In the genomic region with DNA sequence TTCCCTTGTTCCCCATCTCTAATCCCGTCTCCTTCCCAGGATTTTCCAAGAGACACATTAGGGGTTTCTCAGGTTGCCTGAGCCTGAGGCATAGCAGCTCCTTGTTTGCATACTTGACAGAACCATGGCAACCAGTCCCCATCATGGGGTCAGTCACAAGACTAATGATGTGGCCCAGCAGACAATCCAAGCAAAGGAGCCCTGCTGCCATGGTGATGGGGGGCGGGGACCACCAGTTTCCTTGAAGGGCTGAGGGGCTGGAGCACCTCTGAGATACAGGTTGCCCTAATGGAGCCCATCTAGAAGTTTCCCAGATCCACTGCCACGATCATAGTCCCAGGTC, we compare ENCODE assay signal across 21 cellular contexts. TPM values are rescaled to one million over a fixed set of nuclear protein-coding genes. Genes with fewer than 3 reads are reported as not detected.
DNase-seq lines count a peak whose midpoint lies in the region; TF ChIP-seq lines count a peak whose summit lies in the region.
"Had no signal": no experiment of that assay in that cellular context is flagged by ENCODE, and none has a peak within 500 bp of the region (broad histone marks: within the 10 kb centered on the region; RNA-seq: fewer than 3 reads in every experiment).

No MANE protein-coding gene starts in this region.

- H3F3A ChIP-seq in PC-9 (ENCODE audit: insufficient read depth, low read depth) = no peaks in the 10 kb centered on the region

- H3K27me3 Mint-ChIP-seq in dendritic cell treated with granulocyte-macrophage colony-stimulating factor and Interleukin-4, amounts not matched to agents 40 ng/mL and 50 ng/mL, for 4 days = peaks cover 43% of the 10 kb centered on the region

- H3K79me2 ChIP-seq in PC-9 (ENCODE audit: low read depth) = no peaks in the 10 kb centered on the region

- H3K27ac ChIP-seq in adrenal gland = no peak overlapping the region
- no peak overlapping the region for H3K27ac ChIP-seq in PC-9
- H3K27ac ChIP-seq: 22Rv1, C4-2B, heart right ventricle, upper lobe of right lung had no signal

- WGBS in adrenal gland, 4 donors = 67 to 80% (median 73%) methylated on average over 2 to 3 of the region's 3 CpGs

- H3K9me3 Mint-ChIP-seq in dendritic cell treated with granulocyte-macrophage colony-stimulating factor and Interleukin-4, amounts not matched to agents 40 ng/mL and 50 ng/mL, for 4 days = no peaks in the 10 kb centered on the region
- H3K9me3 Mint-ChIP-seq: activated CD8-positive, alpha-beta T cell treated with anti-CD3 and anti-CD28 coated beads for 36 hours had no signal

- no peaks in the 10 kb centered on the region for H4K20me1 ChIP-seq in PC-9 (ENCODE audit: insufficient read depth)

- no peaks in the 10 kb centered on the region for H3K36me3 Mint-ChIP-seq in dendritic cell treated with granulocyte-macrophage colony-stimulating factor and Interleukin-4, amounts not matched to agents 40 ng/mL and 50 ng/mL, for 4 days (ENCODE audit: low read depth)

- H3K4me3 Mint-ChIP-seq in dendritic cell treated with granulocyte-macrophage colony-stimulating factor and Interleukin-4, amounts not matched to agents 40 ng/mL and 50 ng/mL, for 4 days = no peak overlapping the region
- H3K4me3 Mint-ChIP-seq: activated CD8-positive, alpha-beta T cell treated with anti-CD3 and anti-CD28 coated beads for 36 hours; activated naive CD8-positive, alpha-beta T cell had no signal

- H3K27ac Mint-ChIP-seq in dendritic cell treated with granulocyte-macrophage colony-stimulating factor and Interleukin-4, amounts not matched to agents 40 ng/mL and 50 ng/mL, for 4 days = peak overlapping the region; percentile 71
- H3K27ac Mint-ChIP-seq: activated CD8-positive, alpha-beta T cell treated with anti-CD3 and anti-CD28 coated beads for 36 hours; activated naive CD8-positive, alpha-beta T cell had no signal

- CTCF ChIA-PET in PC-9 (lab: Charles Lee) = interaction anchor here (0.6 kb wide), 1 partner anchor 273 kb away, joined by 3 read pairs; no protein-coding TSS in a partner anchor

- peak; percentile 35 for DNase-seq in DMS53 (lab: John Stamatoyannopoulos, UW)
- DNase-seq in DMS53 treated with DMSO at 0.1 percent for 48 hours (lab: John Stamatoyannopoulos, UW; ENCODE audit: unreplicated experiment) = no peak
- peak; percentile 47 for DNase-seq in NAMALWA (ENCODE audit: low spot score)
- DNase-seq in myocyte (ENCODE audit: low read depth) = peak; percentile 20
- DNase-seq in Ammon's horn (ENCODE audit: low spot score) = no peak
- DNase-seq in adrenal gland = no peak
- no peak for DNase-seq in PC-9
- DNase-seq: activated CD8-positive, alpha-beta T cell treated with anti-CD3 and anti-CD28 coated beads for 36 hours; activated T-cell treated with anti-CD3 and anti-CD28 coated beads, Interleukin-2, amount 50 U/mL, for 48 hours; DND-41; effector CD4-positive, alpha-beta T cell; heart right ventricle; kidney; MV-4-11; stimulated activated naive CD4-positive, alpha-beta T cell treated with Interleukin-2 at 50 U/mL for 16 hours; T-helper 1 cell; upper lobe of right lung had no signal

- TF ChIP-seq CTCF in adrenal gland (IDR thresholded peaks at IDR 0.05) = no peak
- no peak for TF ChIP-seq CTCF in PC-9 (conservative IDR thresholded peaks at IDR 0.05)

- H2AFZ ChIP-seq in PC-9 = no peak overlapping the region

- no peak overlapping the region for H3K4me3 ChIP-seq in adrenal gland
- no peak overlapping the region for H3K4me3 ChIP-seq in PC-9
- H3K4me3 ChIP-seq: heart right ventricle, upper lobe of right lung had no signal

- no TSS peak for BruUV-seq in PC-9 (replicated peaks; lab: Mats Ljungman, UMichigan)

- intact Hi-C loops in dendritic cell treated with granulocyte-macrophage colony-stimulating factor and Interleukin-4, amounts not matched to agents 40 ng/mL and 50 ng/mL, for 4 days (cut with micrococcal nuclease) = loop anchor here (5.0 kb wide), 1 partner anchor 44 kb away; a partner anchor contains a TSS
- intact Hi-C loops in adrenal gland (cut with DNase I) = no loop called here
- intact Hi-C loops in PC-9 (cut with micrococcal nuclease; ENCODE audit: unreplicated experiment) = loop anchor here (5.0 kb wide), 1 partner anchor 174 kb away; a partner anchor contains a TSS

- H3K36me3 ChIP-seq in adrenal gland (replicated peaks in 1 of 2) = no peaks in the 10 kb centered on the region
- H3K36me3 ChIP-seq in PC-9 (ENCODE audit: low read depth) = no peaks in the 10 kb centered on the region
- H3K36me3 ChIP-seq: heart right ventricle, upper lobe of right lung had no signal

- H3K4me1 ChIP-seq in adrenal gland (replicated peaks in 1 of 2) (no peaks in the 10 kb centered on the region), PC-9 (replicated peaks; ENCODE audit: insufficient read depth) (no peaks in the 10 kb centered on the region)
- H3K4me1 ChIP-seq: heart right ventricle, upper lobe of right lung had no signal

- H3K27me3 ChIP-seq in adrenal gland = no peaks in the 10 kb centered on the region
- peaks cover 57% of the 10 kb centered on the region for H3K27me3 ChIP-seq in PC-9 (ENCODE audit: insufficient read depth, low read depth)

- POLR2A ChIA-PET in PC-9 (lab: Charles Lee; ENCODE audit: unreplicated experiment) = no interaction called here

- no peak for TF ChIP-seq POLR2A in adrenal gland (IDR thresholded peaks at IDR 0.05)

- H3K9me2 ChIP-seq in PC-9 (ENCODE audit: insufficient read depth) = no peaks in the 10 kb centered on the region

- H3K4me2 ChIP-seq in PC-9 = no peak overlapping the region

- H3K4me1 Mint-ChIP-seq in dendritic cell treated with granulocyte-macrophage colony-stimulating factor and Interleukin-4, amounts not matched to agents 40 ng/mL and 50 ng/mL, for 4 days (ENCODE audit: low read depth) = peaks cover 48% of the 10 kb centered on the region

- H3K9me3 ChIP-seq in adrenal gland (replicated peaks in 1 of 3) = no peaks in the 10 kb centered on the region
- no peaks in the 10 kb centered on the region for H3K9me3 ChIP-seq in PC-9 (ENCODE audit: insufficient read depth, low read depth)
- H3K9me3 ChIP-seq: heart right ventricle, upper lobe of right lung had no signal

RNA-seq across cellular contexts. Expression of a gene that starts 18.4 kb away (rescaled TPM):
- total RNA-seq in myocyte (not detected in 2 replicates), adrenal gland (not detected), PC-9 (2021) (not detected in 2 replicates)
- polyA plus RNA-seq in myocyte (2012) = not detected
- polyA plus RNA-seq in adrenal gland = not detected
- total RNA-seq: activated CD8-positive, alpha-beta T cell treated with anti-CD3 and anti-CD28 coated beads for 36 hours; heart right ventricle; kidney; upper lobe of right lung had no signal
- polyA plus RNA-seq: heart right ventricle had no signal

RNA-seq across cellular contexts. Expression of a gene that starts 36.8 kb away (rescaled TPM):
- 61.4 and 65.3 TPM in 2 replicates for total RNA-seq in myocyte
- 74.2 TPM for polyA plus RNA-seq in myocyte (2012)
- total RNA-seq in adrenal gland = 10 to 100 TPM; 33.5 to 59.2 (median 53.5) TPM
- 100 to 1,000 TPM in 1 of 3 donors, 10 to 100 TPM in 2; 30.0 to 107 (median 93.9) TPM for polyA plus RNA-seq in adrenal gland
- total RNA-seq in PC-9 (2021) = 99.1 and 107 TPM in 2 replicates

RNA-seq across cellular contexts. Expression of a gene that starts 41.7 kb away (rescaled TPM):
- total RNA-seq in myocyte (0.24 and 0.68 TPM in 2 replicates), adrenal gland (100 to 1,000 TPM in 1 of 8 donors, 10 to 100 TPM in 2, 1 to 10 TPM in 3, under 1 TPM in 1, not detected in 1; 0.39 to 106 (median 8.8) TPM), PC-9 (2021) (not detected in 2 replicates)
- 0.15 TPM for polyA plus RNA-seq in myocyte (2012)
- polyA plus RNA-seq in adrenal gland = 10 to 100 TPM in 2 of 3 donors, 1 to 10 TPM in 1; 8.5 to 45.3 (median 26.7) TPM
- total RNA-seq: kidney, upper lobe of right lung had no signal

Comparison
In these comparisons a context has a peak if more than half of its experiments do, and no peak if none do; other contexts are left out.
1. DNase-seq: peak in DMS53 (single experiment), NAMALWA (single experiment) and myocyte (single experiment); none in DMS53 treated with DMSO at 0.1 percent for 48 hours (single experiment), Ammon's horn (single experiment), adrenal gland (0 of 7) and PC-9 (0 of 2).
2. intact Hi-C loops: an anchor here in dendritic cell treated with granulocyte-macrophage colony-stimulating factor and Interleukin-4, amounts not matched to agents 40 ng/mL and 50 ng/mL, for 4 days (5.0 kb wide) and PC-9 (5.0 kb wide); none called in adrenal gland.